In genomic region chr3:113825090-113825489, GRCh38 we compare ENCODE assay signal across 8 cellular contexts. TPM values are rescaled to one million over a fixed set of nuclear protein-coding genes. Genes with fewer than 3 reads are reported as not detected.
DNase-seq lines count a peak whose midpoint lies in the region; ATAC-seq, FAIRE-seq and TF ChIP-seq lines count a peak whose summit lies in the region.

No MANE protein-coding gene starts in this region.

- H3K4me3 ChIP-seq in endodermal cell (ENCODE audit: low read length) = no peak overlapping the region
- H3K4me3 ChIP-seq in thyroid gland (replicated peaks in 1 of 3) = no peak overlapping the region
- no peak overlapping the region for H3K4me3 ChIP-seq in vagina

- H3K36me3 Mint-ChIP-seq in endodermal cell (ENCODE audit: low read depth) = no peaks in the 10 kb centered on the region

- intact Hi-C loops in thyroid gland (cut with DNase I) = no loop called here
- intact Hi-C loops in vagina (cut with DNase I) = no loop called here

- no peaks in the 10 kb centered on the region for H3K4me1 Mint-ChIP-seq in endodermal cell

- TF ChIP-seq POLR2A in thyroid gland (IDR thresholded peaks at IDR 0.05) = no peak
- TF ChIP-seq POLR2A in vagina (IDR thresholded peaks at IDR 0.05) = no peak

- WGBS in endodermal cell (ENCODE audit: insufficient coverage in 1 of 2, insufficient read length in 1 of 2), 2 experiments = 96% methylated on average over 2 of the region's 2 CpGs; no CpG with 5 or more reads in 1 of the 2 experiments
- WGBS in thyroid gland, 2 donors = 62 to 78% methylated on average over 2 of the region's 2 CpGs

- no peak overlapping the region for H3K4me3 Mint-ChIP-seq in endodermal cell

- no peaks in the 10 kb centered on the region for H3K27me3 Mint-ChIP-seq in endodermal cell (ENCODE audit: insufficient read depth)

- no peaks in the 10 kb centered on the region for H3K9me3 Mint-ChIP-seq in endodermal cell

- H3K27me3 ChIP-seq in endodermal cell (ENCODE audit: control insufficient read depth, insufficient read depth, low read length, poor library complexity, severe bottlenecking) = no peaks in the 10 kb centered on the region
- H3K27me3 ChIP-seq in thyroid gland = no peaks in the 10 kb centered on the region
- no peaks in the 10 kb centered on the region for H3K27me3 ChIP-seq in vagina

- ATAC-seq in GM19455 (IDR thresholded peaks at IDR 0.05; ENCODE audit: unreplicated experiment) (peak; percentile 53), HG03439 (IDR thresholded peaks at IDR 0.05; ENCODE audit: unreplicated experiment) (peak; percentile 64)

- no peak overlapping the region for H3K27ac ChIP-seq in endodermal cell (ENCODE audit: low read depth, low read length)
- H3K27ac ChIP-seq in thyroid gland = no peak overlapping the region
- H3K27ac ChIP-seq in vagina = no peak overlapping the region

- TF ChIP-seq CTCF in endodermal cell (conservative IDR thresholded peaks at IDR 0.05) (peak; percentile 67), thyroid gland (IDR thresholded peaks at IDR 0.05) (peak in 1 of 6 experiments; percentile 4), D721Med (IDR thresholded peaks at IDR 0.05; ENCODE audit: insufficient read depth, missing control alignments) (no peak), vagina (IDR thresholded peaks at IDR 0.05) (no peak)

- DNase-seq in DMS 273 treated with DMSO at 0.1 percent for 48 hours (lab: John Stamatoyannopoulos, UW) (peak; percentile 4), endodermal cell (peak; percentile 52), thyroid gland (no peak), NCI-H1417 treated with DMSO at 0.1 percent for 48 hours (lab: John Stamatoyannopoulos, UW) (no peak), D721Med (ENCODE audit: insufficient read length, low spot score) (no peak), vagina (ENCODE audit: extremely low spot score in 2 of 2) (no peak)

- no peak overlapping the region for H3K27ac Mint-ChIP-seq in endodermal cell

- H3K9ac ChIP-seq in endodermal cell (ENCODE audit: extremely low read depth, low read length, poor library complexity, severe bottlenecking) = no peak overlapping the region

- H3K36me3 ChIP-seq in endodermal cell (ENCODE audit: control insufficient read depth, insufficient read depth, low read length) = no peaks in the 10 kb centered on the region
- no peaks in the 10 kb centered on the region for H3K36me3 ChIP-seq in thyroid gland
- H3K36me3 ChIP-seq in vagina = no peaks in the 10 kb centered on the region

- no peaks in the 10 kb centered on the region for H3K9me3 ChIP-seq in endodermal cell (ENCODE audit: control insufficient read depth, low read length)
- H3K9me3 ChIP-seq in thyroid gland = no peaks in the 10 kb centered on the region
- no peaks in the 10 kb centered on the region for H3K9me3 ChIP-seq in vagina

- FAIRE-seq in D721Med (lab: Jason Lieb, UNC) = no peak

- H3K4me1 ChIP-seq in endodermal cell (ENCODE audit: control insufficient read depth, insufficient read depth, low read length) = no peaks in the 10 kb centered on the region
- peaks cover 0 to under 1% of the 10 kb centered on the region in 2 donors for H3K4me1 ChIP-seq in thyroid gland
- no peaks in the 10 kb centered on the region for H3K4me1 ChIP-seq in vagina

RNA-seq across cellular contexts. Expression of gene GRAMD1C, which starts 13.5 kb away (rescaled TPM):
- total RNA-seq in endodermal cell = 1 to 10 TPM; 1.6 to 5.1 TPM
- polyA plus RNA-seq in endodermal cell (2013, experiment 1 of 2) = 2.7 TPM
- polyA plus RNA-seq in endodermal cell (2013, experiment 2 of 2) = 3.5 TPM
- total RNA-seq in thyroid gland = 10 to 100 TPM in 2 of 4 donors, 1 to 10 TPM in 2; 5.8 to 20.2 (median 9.1) TPM
- total RNA-seq in vagina = 9.6 TPM

Comparison
In these comparisons a context has a peak if more than half of its experiments do, and no peak if none do; other contexts are left out.
1. DNase-seq: peak in DMS 273 treated with DMSO at 0.1 percent for 48 hours (single experiment) and endodermal cell (single experiment); none in thyroid gland (0 of 2), NCI-H1417 treated with DMSO at 0.1 percent for 48 hours (single experiment), D721Med (single experiment) and vagina (0 of 2).